ENCODE assay signal across 1 cellular context in the genomic region with DNA sequence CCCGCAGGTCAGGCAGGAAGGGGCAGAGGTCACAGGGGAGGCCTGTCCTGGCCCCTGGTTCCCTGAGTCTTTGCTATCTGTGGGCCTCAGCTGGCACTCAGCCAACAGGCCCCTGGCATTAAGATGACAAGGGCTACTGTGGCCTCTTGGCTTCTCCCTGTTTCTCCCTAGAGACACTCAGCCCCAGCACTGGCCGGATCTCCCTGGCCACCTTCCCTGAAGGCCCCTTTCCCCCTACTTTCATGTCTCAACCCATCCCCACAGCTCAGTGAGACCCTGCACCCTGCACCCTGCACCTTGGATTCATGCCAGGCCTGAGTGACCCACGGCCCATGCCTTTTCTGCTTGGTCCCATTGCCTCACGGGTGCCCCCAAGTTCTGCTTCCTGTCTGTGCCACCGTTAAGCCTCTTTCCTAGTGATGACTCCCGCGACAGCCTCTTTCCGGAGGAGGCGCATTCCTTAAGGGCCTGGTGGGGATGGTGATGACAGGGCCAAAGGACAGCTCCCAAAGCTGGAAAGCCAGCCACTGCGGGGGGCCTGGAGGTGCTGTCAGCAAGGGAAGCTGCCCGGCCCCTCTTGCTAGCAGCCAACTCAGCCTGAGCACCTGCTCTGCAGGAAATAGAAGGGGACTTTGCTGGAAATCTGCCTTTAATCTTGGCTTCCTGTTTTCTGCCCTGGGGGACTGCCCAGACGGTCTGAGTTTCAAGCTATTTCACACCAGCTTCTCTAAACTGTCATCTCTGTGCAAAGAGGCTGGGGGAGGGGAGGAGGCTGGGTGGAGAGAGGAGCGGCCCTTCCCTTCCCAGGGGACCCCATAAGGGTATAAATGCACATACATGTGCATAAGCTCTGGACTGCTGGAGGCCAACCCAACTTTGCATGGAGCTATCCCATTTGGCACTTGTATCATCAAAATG.
TF ChIP-seq lines count a peak whose summit lies in the region.

No MANE protein-coding gene starts in this region.

TF ChIP-seq in HepG2, 621 proteins besides CTCF, POLR2A, EP300 and RAD21 (continues in another document):
- TF ChIP-seq ETV5 (CRISPR knock-in tag; IDR thresholded peaks at IDR 0.05; ENCODE audit: borderline replicate concordance) (peak; percentile 58; the same call in 1 of the 2 replicates), SIX1 (CRISPR knock-in tag; IDR thresholded peaks at IDR 0.05; ENCODE audit: borderline replicate concordance) (no peak), HNRNPLL (IDR thresholded peaks at IDR 0.05; ENCODE audit: low read depth, low read length, poor library complexity, severe bottlenecking) (peak; percentile 33), HNRNPL (IDR thresholded peaks at IDR 0.05; ENCODE audit: low read depth, low read length) (peak; percentile 62; the same call in 1 of the 2 replicates), NCOA1 (CRISPR knock-in tag; IDR thresholded peaks at IDR 0.05) (no peak), HNF4A (CRISPR knock-in tag; IDR thresholded peaks at IDR 0.05) (peak; percentile 70), ZMYM3 (CRISPR knock-in tag; IDR thresholded peaks at IDR 0.05) (peak; percentile 41; the same call in 1 of the 2 replicates), NR2F6 (IDR thresholded peaks at IDR 0.05) (peak; percentile 42), NR2F6 (CRISPR knock-in tag; IDR thresholded peaks at IDR 0.05) (no peak), SAP130 (CRISPR knock-in tag; IDR thresholded peaks at IDR 0.05; ENCODE audit: low read depth) (peak; percentile 45; the same call in 1 of the 2 replicates), SALL1 (CRISPR knock-in tag; IDR thresholded peaks at IDR 0.05) (peak; percentile 68; the same call in 1 of the 2 replicates), ZNF20 (CRISPR knock-in tag; IDR thresholded peaks at IDR 0.05) (0 out of 2 replicates have a peak, but pooled peaks have one; percentile 42), ZBTB1 (CRISPR knock-in tag; IDR thresholded peaks at IDR 0.05; ENCODE audit: borderline replicate concordance) (no peak), ZNF737 (CRISPR knock-in tag; IDR thresholded peaks at IDR 0.05; ENCODE audit: borderline replicate concordance) (no peak), RXRA (CRISPR knock-in tag; IDR thresholded peaks at IDR 0.05) (0 out of 2 replicates have a peak, but pooled peaks have one; percentile 41), TSC22D2 (CRISPR knock-in tag; IDR thresholded peaks at IDR 0.05; ENCODE audit: borderline replicate concordance) (no peak), PCBP1 (IDR thresholded peaks at IDR 0.05; ENCODE audit: borderline replicate concordance, low read depth, low read length) (no peak), NFIB (CRISPR knock-in tag; IDR thresholded peaks at IDR 0.05; ENCODE audit: borderline replicate concordance) (0 out of 2 replicates have a peak, but pooled peaks have one; percentile 42), ZNF367 (CRISPR knock-in tag; IDR thresholded peaks at IDR 0.05; ENCODE audit: borderline replicate concordance) (no peak), HDAC1 (CRISPR knock-in tag; IDR thresholded peaks at IDR 0.05) (peak; percentile 43; the same call in 1 of the 2 replicates), TBP (CRISPR knock-in tag; IDR thresholded peaks at IDR 0.05) (no peak), HHEX (CRISPR knock-in tag; IDR thresholded peaks at IDR 0.05) (no peak), NR2F2 (IDR thresholded peaks at IDR 0.05; ENCODE audit: borderline replicate concordance, low read depth) (0 out of 2 replicates have a peak, but pooled peaks have one; percentile 14), ZNF496 (CRISPR knock-in tag; IDR thresholded peaks at IDR 0.05; ENCODE audit: insufficient replicate concordance) (no peak), ZBTB7B (CRISPR knock-in tag; IDR thresholded peaks at IDR 0.05) (0 out of 2 replicates have a peak, but pooled peaks have one; percentile 13), ZBTB7A (CRISPR knock-in tag; IDR thresholded peaks at IDR 0.05) (peak; percentile 56; the same call in 1 of the 2 replicates), SIN3A (IDR thresholded peaks at IDR 0.05; ENCODE audit: borderline replicate concordance, low read depth, low read length) (0 out of 2 replicates have a peak, but pooled peaks have one; percentile 24), FOSL2 (CRISPR knock-in tag; IDR thresholded peaks at IDR 0.05) (no peak), SOX6 (IDR thresholded peaks at IDR 0.05) (no peak), SOX6 (CRISPR knock-in tag; IDR thresholded peaks at IDR 0.05) (0 out of 2 replicates have a peak, but pooled peaks have one; percentile 33), ZNF891 (CRISPR knock-in tag; IDR thresholded peaks at IDR 0.05) (0 out of 2 replicates have a peak, but pooled peaks have one; percentile 1)
- TF ChIP-seq, protein P1, sequence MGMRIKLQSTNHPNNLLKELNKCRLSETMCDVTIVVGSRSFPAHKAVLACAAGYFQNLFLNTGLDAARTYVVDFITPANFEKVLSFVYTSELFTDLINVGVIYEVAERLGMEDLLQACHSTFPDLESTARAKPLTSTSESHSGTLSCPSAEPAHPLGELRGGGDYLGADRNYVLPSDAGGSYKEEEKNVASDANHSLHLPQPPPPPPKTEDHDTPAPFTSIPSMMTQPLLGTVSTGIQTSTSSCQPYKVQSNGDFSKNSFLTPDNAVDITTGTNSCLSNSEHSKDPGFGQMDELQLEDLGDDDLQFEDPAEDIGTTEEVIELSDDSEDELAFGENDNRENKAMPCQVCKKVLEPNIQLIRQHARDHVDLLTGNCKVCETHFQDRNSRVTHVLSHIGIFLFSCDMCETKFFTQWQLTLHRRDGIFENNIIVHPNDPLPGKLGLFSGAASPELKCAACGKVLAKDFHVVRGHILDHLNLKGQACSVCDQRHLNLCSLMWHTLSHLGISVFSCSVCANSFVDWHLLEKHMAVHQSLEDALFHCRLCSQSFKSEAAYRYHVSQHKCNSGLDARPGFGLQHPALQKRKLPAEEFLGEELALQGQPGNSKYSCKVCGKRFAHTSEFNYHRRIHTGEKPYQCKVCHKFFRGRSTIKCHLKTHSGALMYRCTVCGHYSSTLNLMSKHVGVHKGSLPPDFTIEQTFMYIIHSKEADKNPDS (CRISPR knock-in tag; IDR thresholded peaks at IDR 0.05), result no peak
- TF ChIP-seq, protein P2, sequence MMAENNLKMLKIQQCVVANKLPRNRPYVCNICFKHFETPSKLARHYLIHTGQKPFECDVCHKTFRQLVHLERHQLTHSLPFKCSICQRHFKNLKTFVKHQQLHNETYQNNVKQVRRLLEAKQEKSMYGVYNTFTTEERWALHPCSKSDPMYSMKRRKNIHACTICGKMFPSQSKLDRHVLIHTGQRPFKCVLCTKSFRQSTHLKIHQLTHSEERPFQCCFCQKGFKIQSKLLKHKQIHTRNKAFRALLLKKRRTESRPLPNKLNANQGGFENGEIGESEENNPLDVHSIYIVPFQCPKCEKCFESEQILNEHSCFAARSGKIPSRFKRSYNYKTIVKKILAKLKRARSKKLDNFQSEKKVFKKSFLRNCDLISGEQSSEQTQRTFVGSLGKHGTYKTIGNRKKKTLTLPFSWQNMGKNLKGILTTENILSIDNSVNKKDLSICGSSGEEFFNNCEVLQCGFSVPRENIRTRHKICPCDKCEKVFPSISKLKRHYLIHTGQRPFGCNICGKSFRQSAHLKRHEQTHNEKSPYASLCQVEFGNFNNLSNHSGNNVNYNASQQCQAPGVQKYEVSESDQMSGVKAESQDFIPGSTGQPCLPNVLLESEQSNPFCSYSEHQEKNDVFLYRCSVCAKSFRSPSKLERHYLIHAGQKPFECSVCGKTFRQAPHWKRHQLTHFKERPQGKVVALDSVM (CRISPR knock-in tag; IDR thresholded peaks at IDR 0.05), result 0 out of 2 replicates have a peak, but pooled peaks have one; percentile 16
- TF ChIP-seq, protein P3, sequence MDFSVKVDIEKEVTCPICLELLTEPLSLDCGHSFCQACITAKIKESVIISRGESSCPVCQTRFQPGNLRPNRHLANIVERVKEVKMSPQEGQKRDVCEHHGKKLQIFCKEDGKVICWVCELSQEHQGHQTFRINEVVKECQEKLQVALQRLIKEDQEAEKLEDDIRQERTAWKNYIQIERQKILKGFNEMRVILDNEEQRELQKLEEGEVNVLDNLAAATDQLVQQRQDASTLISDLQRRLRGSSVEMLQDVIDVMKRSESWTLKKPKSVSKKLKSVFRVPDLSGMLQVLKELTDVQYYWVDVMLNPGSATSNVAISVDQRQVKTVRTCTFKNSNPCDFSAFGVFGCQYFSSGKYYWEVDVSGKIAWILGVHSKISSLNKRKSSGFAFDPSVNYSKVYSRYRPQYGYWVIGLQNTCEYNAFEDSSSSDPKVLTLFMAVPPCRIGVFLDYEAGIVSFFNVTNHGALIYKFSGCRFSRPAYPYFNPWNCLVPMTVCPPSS (IDR thresholded peaks at IDR 0.05), result no peak
- TF ChIP-seq, protein P4, sequence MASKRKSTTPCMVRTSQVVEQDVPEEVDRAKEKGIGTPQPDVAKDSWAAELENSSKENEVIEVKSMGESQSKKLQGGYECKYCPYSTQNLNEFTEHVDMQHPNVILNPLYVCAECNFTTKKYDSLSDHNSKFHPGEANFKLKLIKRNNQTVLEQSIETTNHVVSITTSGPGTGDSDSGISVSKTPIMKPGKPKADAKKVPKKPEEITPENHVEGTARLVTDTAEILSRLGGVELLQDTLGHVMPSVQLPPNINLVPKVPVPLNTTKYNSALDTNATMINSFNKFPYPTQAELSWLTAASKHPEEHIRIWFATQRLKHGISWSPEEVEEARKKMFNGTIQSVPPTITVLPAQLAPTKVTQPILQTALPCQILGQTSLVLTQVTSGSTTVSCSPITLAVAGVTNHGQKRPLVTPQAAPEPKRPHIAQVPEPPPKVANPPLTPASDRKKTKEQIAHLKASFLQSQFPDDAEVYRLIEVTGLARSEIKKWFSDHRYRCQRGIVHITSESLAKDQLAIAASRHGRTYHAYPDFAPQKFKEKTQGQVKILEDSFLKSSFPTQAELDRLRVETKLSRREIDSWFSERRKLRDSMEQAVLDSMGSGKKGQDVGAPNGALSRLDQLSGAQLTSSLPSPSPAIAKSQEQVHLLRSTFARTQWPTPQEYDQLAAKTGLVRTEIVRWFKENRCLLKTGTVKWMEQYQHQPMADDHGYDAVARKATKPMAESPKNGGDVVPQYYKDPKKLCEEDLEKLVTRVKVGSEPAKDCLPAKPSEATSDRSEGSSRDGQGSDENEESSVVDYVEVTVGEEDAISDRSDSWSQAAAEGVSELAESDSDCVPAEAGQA (IDR thresholded peaks at IDR 0.05; ENCODE audit: low read depth), result no peak
- TF ChIP-seq, protein P4 (CRISPR knock-in tag; IDR thresholded peaks at IDR 0.05; ENCODE audit: borderline replicate concordance), result no peak
- TF ChIP-seq, protein P5, sequence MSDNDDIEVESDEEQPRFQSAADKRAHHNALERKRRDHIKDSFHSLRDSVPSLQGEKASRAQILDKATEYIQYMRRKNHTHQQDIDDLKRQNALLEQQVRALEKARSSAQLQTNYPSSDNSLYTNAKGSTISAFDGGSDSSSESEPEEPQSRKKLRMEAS (IDR thresholded peaks at IDR 0.05), result 0 out of 2 replicates have a peak, but pooled peaks have one; percentile 42
- TF ChIP-seq, protein P6, sequence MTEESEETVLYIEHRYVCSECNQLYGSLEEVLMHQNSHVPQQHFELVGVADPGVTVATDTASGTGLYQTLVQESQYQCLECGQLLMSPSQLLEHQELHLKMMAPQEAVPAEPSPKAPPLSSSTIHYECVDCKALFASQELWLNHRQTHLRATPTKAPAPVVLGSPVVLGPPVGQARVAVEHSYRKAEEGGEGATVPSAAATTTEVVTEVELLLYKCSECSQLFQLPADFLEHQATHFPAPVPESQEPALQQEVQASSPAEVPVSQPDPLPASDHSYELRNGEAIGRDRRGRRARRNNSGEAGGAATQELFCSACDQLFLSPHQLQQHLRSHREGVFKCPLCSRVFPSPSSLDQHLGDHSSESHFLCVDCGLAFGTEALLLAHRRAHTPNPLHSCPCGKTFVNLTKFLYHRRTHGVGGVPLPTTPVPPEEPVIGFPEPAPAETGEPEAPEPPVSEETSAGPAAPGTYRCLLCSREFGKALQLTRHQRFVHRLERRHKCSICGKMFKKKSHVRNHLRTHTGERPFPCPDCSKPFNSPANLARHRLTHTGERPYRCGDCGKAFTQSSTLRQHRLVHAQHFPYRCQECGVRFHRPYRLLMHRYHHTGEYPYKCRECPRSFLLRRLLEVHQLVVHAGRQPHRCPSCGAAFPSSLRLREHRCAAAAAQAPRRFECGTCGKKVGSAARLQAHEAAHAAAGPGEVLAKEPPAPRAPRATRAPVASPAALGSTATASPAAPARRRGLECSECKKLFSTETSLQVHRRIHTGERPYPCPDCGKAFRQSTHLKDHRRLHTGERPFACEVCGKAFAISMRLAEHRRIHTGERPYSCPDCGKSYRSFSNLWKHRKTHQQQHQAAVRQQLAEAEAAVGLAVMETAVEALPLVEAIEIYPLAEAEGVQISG (CRISPR knock-in tag; IDR thresholded peaks at IDR 0.05), result 0 out of 2 replicates have a peak, but pooled peaks have one; percentile 10
- TF ChIP-seq, protein P7, sequence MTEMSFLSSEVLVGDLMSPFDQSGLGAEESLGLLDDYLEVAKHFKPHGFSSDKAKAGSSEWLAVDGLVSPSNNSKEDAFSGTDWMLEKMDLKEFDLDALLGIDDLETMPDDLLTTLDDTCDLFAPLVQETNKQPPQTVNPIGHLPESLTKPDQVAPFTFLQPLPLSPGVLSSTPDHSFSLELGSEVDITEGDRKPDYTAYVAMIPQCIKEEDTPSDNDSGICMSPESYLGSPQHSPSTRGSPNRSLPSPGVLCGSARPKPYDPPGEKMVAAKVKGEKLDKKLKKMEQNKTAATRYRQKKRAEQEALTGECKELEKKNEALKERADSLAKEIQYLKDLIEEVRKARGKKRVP (CRISPR knock-in tag; IDR thresholded peaks at IDR 0.05), result no peak
- TF ChIP-seq, protein P8, sequence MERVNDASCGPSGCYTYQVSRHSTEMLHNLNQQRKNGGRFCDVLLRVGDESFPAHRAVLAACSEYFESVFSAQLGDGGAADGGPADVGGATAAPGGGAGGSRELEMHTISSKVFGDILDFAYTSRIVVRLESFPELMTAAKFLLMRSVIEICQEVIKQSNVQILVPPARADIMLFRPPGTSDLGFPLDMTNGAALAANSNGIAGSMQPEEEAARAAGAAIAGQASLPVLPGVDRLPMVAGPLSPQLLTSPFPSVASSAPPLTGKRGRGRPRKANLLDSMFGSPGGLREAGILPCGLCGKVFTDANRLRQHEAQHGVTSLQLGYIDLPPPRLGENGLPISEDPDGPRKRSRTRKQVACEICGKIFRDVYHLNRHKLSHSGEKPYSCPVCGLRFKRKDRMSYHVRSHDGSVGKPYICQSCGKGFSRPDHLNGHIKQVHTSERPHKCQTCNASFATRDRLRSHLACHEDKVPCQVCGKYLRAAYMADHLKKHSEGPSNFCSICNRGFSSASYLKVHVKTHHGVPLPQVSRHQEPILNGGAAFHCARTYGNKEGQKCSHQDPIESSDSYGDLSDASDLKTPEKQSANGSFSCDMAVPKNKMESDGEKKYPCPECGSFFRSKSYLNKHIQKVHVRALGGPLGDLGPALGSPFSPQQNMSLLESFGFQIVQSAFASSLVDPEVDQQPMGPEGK (CRISPR knock-in tag; IDR thresholded peaks at IDR 0.05), result peak; percentile 32; the same call in 1 of the 2 replicates
